In the genomic region with DNA sequence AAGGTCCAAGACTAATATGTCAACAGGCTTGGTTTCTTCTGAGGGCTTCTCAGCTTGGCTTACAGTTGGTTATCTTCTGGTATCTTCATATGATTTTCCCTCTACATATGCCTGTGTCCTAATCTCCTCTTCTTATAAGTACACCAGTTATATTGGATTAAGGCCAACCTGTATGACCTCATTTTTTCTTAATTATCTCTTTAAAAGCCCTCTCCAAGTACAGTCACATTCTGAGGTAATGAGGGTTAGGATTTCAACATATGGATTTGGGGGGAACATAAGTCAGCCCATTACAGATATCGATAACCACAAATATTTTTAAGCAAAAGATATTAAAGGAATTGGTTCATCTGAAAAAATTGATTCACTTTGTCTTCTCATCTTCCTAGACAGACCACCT, we compare ENCODE assay signal across 20 cellular contexts. TPM values are rescaled to one million over a fixed set of nuclear protein-coding genes. Genes with fewer than 3 reads are reported as not detected.
"Had no signal": no experiment of that assay in that cellular context is flagged by ENCODE, and none has a peak within 500 bp of the region (broad histone marks: within the 10 kb centered on the region; RNA-seq: fewer than 3 reads in every experiment).

No MANE protein-coding gene starts in this region.

- H3K27me3 ChIP-seq: testis, vagina had no signal

- H3K4me1 ChIP-seq: testis, vagina had no signal

- H3K36me3 ChIP-seq: vagina had no signal

- H3K4me3 ChIP-seq: coronary artery, testis, vagina had no signal

- DNase-seq: activated CD4-positive, alpha-beta T cell treated with anti-CD3 and anti-CD28 coated beads for 4 hours; activated CD4-positive, alpha-beta T cell treated with anti-CD3 and anti-CD28 coated beads, Interleukin-2, amount 50 U/mL, for 48 hours; activated CD4-positive, CD25-positive, alpha-beta regulatory T cell; activated CD8-positive, alpha-beta memory T cell treated with anti-CD3 and anti-CD28 coated beads, Interleukin-2, amount 50 U/mL, for 48 hours; activated naive CD4-positive, alpha-beta T cell treated with Interleukin-2 at 50 U/mL for 16 hours; activated naive CD8-positive, alpha-beta T cell treated with anti-CD3 and anti-CD28 coated beads for 36 hours; activated T-cell treated with anti-CD3 and anti-CD28 coated beads, Interleukin-2, amount 50 U/mL, for 4 hours; amygdala; cerebellar nuclear complex; endodermal cell; foreskin melanocyte; left cardiac atrium; stimulated activated CD4-positive, alpha-beta T cell treated with anti-CD3 and anti-CD28 coated beads, Interleukin-4, amount 100 ng/mL, for 1 hour; stimulated activated naive CD4-positive, alpha-beta T cell; testis; trophoblast cell had no signal

- H3K9me3 ChIP-seq: testis, vagina had no signal

- H3K27ac ChIP-seq: coronary artery, testis, vagina had no signal

- ATAC-seq: activated T-cell treated with anti-CD3 and anti-CD28 coated beads, Interleukin-2, amount 50 U/mL, for 4 hours; left cardiac atrium; natural killer cell treated with Interleukin-12 subunit alpha and Interleukin-12 subunit beta and Interleukin-15 and Interleukin-18, amount 100 ng/mL, for 72 hours had no signal

RNA-seq across cellular contexts. Expression of a gene that starts 49.2 kb away (rescaled TPM):
- total RNA-seq: bronchial epithelial cell had no signal
